In the genomic region with DNA sequence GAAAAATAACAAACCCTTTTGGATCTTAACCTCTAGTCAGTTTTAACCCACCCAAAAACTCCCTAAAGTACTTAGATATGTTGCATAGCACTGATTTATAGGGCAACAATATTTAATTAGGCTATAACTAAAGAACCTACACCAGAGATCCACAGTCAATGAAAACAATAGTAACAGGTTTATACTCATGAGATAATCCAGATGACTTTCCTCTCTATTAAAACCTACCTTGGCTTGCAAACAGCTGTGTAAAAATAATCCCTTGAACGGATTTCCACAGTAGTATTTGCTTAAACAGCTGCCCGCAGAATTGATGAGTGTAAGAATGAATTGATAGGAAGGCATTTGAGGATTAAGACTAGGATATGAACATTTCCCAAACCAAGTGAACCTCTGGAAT, we compare ENCODE assay signal across 28 cellular contexts.
"Had no signal": no experiment of that assay in that cellular context is flagged by ENCODE, and none has a peak within 500 bp of the region (broad histone marks: within the 10 kb centered on the region; RNA-seq: fewer than 3 reads in every experiment).

No MANE protein-coding gene starts in this region.

- FAIRE-seq: colon, endothelial cell of umbilical vein, frontal cortex had no signal

- H2AFZ ChIP-seq: hepatocyte had no signal

- H3K9me3 ChIP-seq: colonic mucosa, esophagus muscularis mucosa, esophagus squamous epithelium, gastrocnemius medialis, gastroesophageal sphincter, heart left ventricle, heart right ventricle had no signal

- ATAC-seq: effector memory CD8-positive, alpha-beta T cell; esophagus mucosa; foreskin keratinocyte; gastrocnemius medialis; gastroesophageal sphincter; heart left ventricle; heart right ventricle had no signal

- H3K4me2 ChIP-seq: hepatocyte had no signal

- H3K4me3 ChIP-seq: colonic mucosa, coronary artery, dorsolateral prefrontal cortex, esophagus muscularis mucosa, esophagus squamous epithelium, gastrocnemius medialis, gastroesophageal sphincter, heart left ventricle, heart right ventricle, hepatocyte had no signal

- DNase-seq: colonic mucosa; cortex of kidney; dermis blood vessel endothelial cell; dorsolateral prefrontal cortex; effector CD4-positive, alpha-beta T cell; effector CD8-positive, alpha-beta T cell; effector memory CD4-positive, alpha-beta T cell; effector memory CD8-positive, alpha-beta T cell; endodermal cell; erythroblast; esophagus squamous epithelium; foreskin fibroblast; foreskin keratinocyte; foreskin melanocyte; gastrocnemius medialis; glutamatergic neuron; head of caudate nucleus; heart left ventricle; heart right ventricle had no signal

- H3K27ac ChIP-seq: colonic mucosa, coronary artery, dorsolateral prefrontal cortex, epithelial cell of prostate, esophagus muscularis mucosa, esophagus squamous epithelium, foreskin keratinocyte, gastrocnemius medialis, gastroesophageal sphincter, heart left ventricle, heart right ventricle, hepatocyte had no signal

- H3K36me3 ChIP-seq: colonic mucosa, esophagus muscularis mucosa, esophagus squamous epithelium, gastrocnemius medialis, gastroesophageal sphincter, heart left ventricle, heart right ventricle had no signal

- H3K4me1 ChIP-seq: colonic mucosa, esophagus muscularis mucosa, esophagus squamous epithelium, foreskin keratinocyte, gastrocnemius medialis, gastroesophageal sphincter, heart left ventricle, heart right ventricle had no signal

- H3K79me2 ChIP-seq: hepatocyte had no signal
